Comparison of ENCODE assay signal across 8 cellular contexts in genomic region chr7:10974717-10975032, GRCh38. TPM values are rescaled to one million over a fixed set of nuclear protein-coding genes. Genes with fewer than 3 reads are reported as not detected.
DNase-seq lines count a peak whose midpoint lies in the region; ATAC-seq and TF ChIP-seq lines count a peak whose summit lies in the region.

No MANE protein-coding gene starts in this region.

- H2BK12ac ChIP-seq in H9 (ENCODE audit: insufficient read length, low read depth, low read length): no peak overlapping the region

- no peak overlapping the region for H3K14ac ChIP-seq in H9 (ENCODE audit: insufficient read depth, low read length)

- H3K4me2 ChIP-seq in H9 (ENCODE audit: insufficient read depth, insufficient read length, low read length): peak overlapping the region; percentile 68

- no peaks in the 10 kb centered on the region for H3K27me3 ChIP-seq in H9 (ENCODE audit: insufficient read depth, low read length)
- no peaks in the 10 kb centered on the region for H3K27me3 ChIP-seq in iPS DF 6.9 (ENCODE audit: control insufficient read depth, insufficient read depth, low read length)
- H3K27me3 ChIP-seq in suprapubic skin: no peaks in the 10 kb centered on the region

- no peak overlapping the region for H3K56ac ChIP-seq in H9 (ENCODE audit: insufficient read length, low read depth, low read length)

- no peak overlapping the region for H2AK5ac ChIP-seq in H9 (ENCODE audit: insufficient read length, low read length)

- intact Hi-C loops in CD14-positive monocyte (cut with micrococcal nuclease): no loop called here

- peak overlapping the region; percentile 94 for H3K4me3 Mint-ChIP-seq in CD14-positive monocyte
- H3K4me3 Mint-ChIP-seq in H9: peak overlapping the region; percentile 84 to 91
- peak overlapping the region; percentile 96 for H3K4me3 Mint-ChIP-seq in T-helper 17 cell

- H3K27ac ChIP-seq in H9 (ENCODE audit: insufficient read length, low read depth, low read length): no peak overlapping the region
- no peak overlapping the region for H3K27ac ChIP-seq in iPS DF 6.9 (ENCODE audit: low read length)
- H3K27ac ChIP-seq in suprapubic skin: no peak overlapping the region

- peaks cover 5% of the 10 kb centered on the region; the same call in 1 of the 2 replicates for H3K79me2 ChIP-seq in H9 (ENCODE audit: insufficient read depth, low read length)

- H3K18ac ChIP-seq in H9 (ENCODE audit: insufficient read length, low read depth, low read length): no peak overlapping the region

- H3K23me2 ChIP-seq in H9 (ENCODE audit: insufficient read length, low read depth, low read length, poor library complexity, severe bottlenecking): peaks cover 8% of the 10 kb centered on the region

- H4K8ac ChIP-seq in H9 (replicated peaks; ENCODE audit: insufficient read length, low read depth, low read length): no peak overlapping the region

- H3K27me3 Mint-ChIP-seq in CD14-positive monocyte (ENCODE audit: low read depth in 3 of 3) (peaks cover 0 to 3% (median 3%) of the 10 kb centered on the region in 3 donors), H9 (ENCODE audit: low read depth) (peaks cover 2% of the 10 kb centered on the region), T-helper 17 cell (peaks cover under 1% of the 10 kb centered on the region)

- no peaks in the 10 kb centered on the region for H4K20me1 ChIP-seq in H9 (ENCODE audit: control insufficient read depth, insufficient read depth, insufficient read length)

- peaks cover 2% of the 10 kb centered on the region; the same call in 1 of the 2 replicates for H3K4me1 ChIP-seq in H9 (ENCODE audit: insufficient read depth, low read length)
- H3K4me1 ChIP-seq in iPS DF 6.9 (ENCODE audit: control insufficient read depth, insufficient read depth, low read length): no peaks in the 10 kb centered on the region
- peaks cover 10% of the 10 kb centered on the region for H3K4me1 ChIP-seq in suprapubic skin

- no peaks in the 10 kb centered on the region for H3K9me3 ChIP-seq in H9 (ENCODE audit: control insufficient read depth, low read depth, low read length)
- H3K9me3 ChIP-seq in T-helper 17 cell (ENCODE audit: control insufficient read depth, low read length, poor library complexity, severe bottlenecking): no peaks in the 10 kb centered on the region
- H3K9me3 ChIP-seq in iPS DF 6.9 (ENCODE audit: control insufficient read depth, insufficient read depth, low read length): no peaks in the 10 kb centered on the region
- H3K9me3 ChIP-seq in suprapubic skin: no peaks in the 10 kb centered on the region

- no peak overlapping the region for H2AFZ ChIP-seq in H9 (ENCODE audit: low read length)

- no peak overlapping the region for H2BK5ac ChIP-seq in H9 (ENCODE audit: insufficient read length, low read length)

- TF ChIP-seq EP300 in suprapubic skin (IDR thresholded peaks at IDR 0.05): no peak

- H3K36me3 ChIP-seq in iPS DF 6.9 (ENCODE audit: control insufficient read depth, insufficient read depth, low read length) (no peaks in the 10 kb centered on the region), suprapubic skin (no peaks in the 10 kb centered on the region)

- H3K4me1 Mint-ChIP-seq in CD14-positive monocyte (peaks cover 25% of the 10 kb centered on the region), H9 (peaks cover 26 to 34% of the 10 kb centered on the region in 2 experiments), T-helper 17 cell (peaks cover 23% of the 10 kb centered on the region)

- DNase-seq in CD14-positive monocyte (ENCODE audit: low spot score): no peak
- no peak for DNase-seq in H9
- no peak for DNase-seq in T-helper 17 cell
- no peak for DNase-seq in iPS DF 6.9 (ENCODE audit: low read depth, low spot score)
- DNase-seq in suprapubic skin (ENCODE audit: low spot score in 2 of 2): no peak
- no peak for DNase-seq in MV-4-11 (lab: John Stamatoyannopoulos, UW)
- DNase-seq in erythroblast (lab: John Stamatoyannopoulos, UW): no peak

- H3K4ac ChIP-seq in H9 (ENCODE audit: low read depth, low read length): no peak overlapping the region

- H2BK20ac ChIP-seq in H9 (ENCODE audit: low read depth, low read length, poor library complexity, severe bottlenecking): no peak overlapping the region

- H3K4me3 ChIP-seq in iPS DF 6.9 (ENCODE audit: low read length): peak overlapping the region; percentile 57; the same call in 1 of the 2 replicates
- H3K4me3 ChIP-seq in suprapubic skin: peak overlapping the region; percentile 96

- no peak overlapping the region for H2BK15ac ChIP-seq in H9 (ENCODE audit: low read depth, low read length)

- no peak overlapping the region for H3T11ph ChIP-seq in H9 (ENCODE audit: low read length)

- no peak for TF ChIP-seq POLR2A in suprapubic skin (IDR thresholded peaks at IDR 0.05)
- no peak for TF ChIP-seq POLR2A in erythroblast (IDR thresholded peaks at IDR 0.05; ENCODE audit: low read length)

- H4K5ac ChIP-seq in H9 (ENCODE audit: insufficient read length, low read depth, low read length): no peak overlapping the region

- H2BK120ac ChIP-seq in H9 (ENCODE audit: low read depth, low read length, poor library complexity, severe bottlenecking): no peak overlapping the region

- H3K27ac Mint-ChIP-seq in CD14-positive monocyte (peak overlapping the region; percentile 66 to 90 (median 85)), H9 (peak overlapping the region; percentile 82 to 99 (median 96)), T-helper 17 cell (peak overlapping the region; percentile 88)

- TF ChIP-seq CTCF in CD14-positive monocyte (IDR thresholded peaks at IDR 0.05): no peak
- TF ChIP-seq CTCF in H9 (conservative IDR thresholded peaks at IDR 0.05): no peak
- TF ChIP-seq CTCF in suprapubic skin (IDR thresholded peaks at IDR 0.05): no peak

- ATAC-seq in T-helper 17 cell (no peak), HG02571 (IDR thresholded peaks at IDR 0.05; ENCODE audit: unreplicated experiment) (no peak)

- H4K91ac ChIP-seq in H9 (ENCODE audit: insufficient read length, low read depth, low read length): no peak overlapping the region

- H3K9me3 Mint-ChIP-seq in CD14-positive monocyte (peaks cover 0 to 2% (median 0%) of the 10 kb centered on the region in 7 donors), H9 (peaks cover 3 to 4% of the 10 kb centered on the region in 2 experiments; a peak in 4 of 5 replicates)

- H3K36me3 Mint-ChIP-seq in CD14-positive monocyte (peaks cover 17 to 19% of the 10 kb centered on the region in 2 donors), H9 (ENCODE audit: insufficient read depth in 1 of 3, low read depth in 3 of 3) (peaks cover 9 to 16% (median 14%) of the 10 kb centered on the region in 3 experiments), T-helper 17 cell (ENCODE audit: low read depth) (peaks cover 2% of the 10 kb centered on the region)

- H3K9ac ChIP-seq in H9 (ENCODE audit: extremely low read depth, insufficient read length, low read length): peak overlapping the region; percentile 83

- no CpG with 5 or more reads among the region's 3 CpGs for WGBS in H9 (ENCODE audit: extremely low coverage, insufficient read length, low lambda C conversion rate)
- no CpG with 5 or more reads among the region's 3 CpGs for WGBS in iPS DF 6.9 (ENCODE audit: insufficient coverage, insufficient read length)
- 23% methylated on average over 3 of the region's 3 CpGs for WGBS in suprapubic skin

- no peak overlapping the region for H3K23ac ChIP-seq in H9 (ENCODE audit: insufficient read length, low read depth, low read length)

- H3K79me1 ChIP-seq in H9 (ENCODE audit: insufficient read depth, low read depth, low read length, poor library complexity, severe bottlenecking): no peaks in the 10 kb centered on the region

RNA-seq across cellular contexts. Expression of gene PHF14, which starts 1.0 kb away (rescaled TPM):
- polyA plus RNA-seq in CD14-positive monocyte: 1 to 10 TPM; 4.8 to 5.4 TPM
- total RNA-seq in H9 (2021) (49.3 and 50.8 TPM in 2 replicates), T-helper 17 cell (10 to 100 TPM; 27.1 to 31.3 TPM), suprapubic skin (10 to 100 TPM; 23.9 to 72.7 (median 27.5) TPM)
